Comparison of ENCODE assay signal across 1 cellular context in the genomic region with DNA sequence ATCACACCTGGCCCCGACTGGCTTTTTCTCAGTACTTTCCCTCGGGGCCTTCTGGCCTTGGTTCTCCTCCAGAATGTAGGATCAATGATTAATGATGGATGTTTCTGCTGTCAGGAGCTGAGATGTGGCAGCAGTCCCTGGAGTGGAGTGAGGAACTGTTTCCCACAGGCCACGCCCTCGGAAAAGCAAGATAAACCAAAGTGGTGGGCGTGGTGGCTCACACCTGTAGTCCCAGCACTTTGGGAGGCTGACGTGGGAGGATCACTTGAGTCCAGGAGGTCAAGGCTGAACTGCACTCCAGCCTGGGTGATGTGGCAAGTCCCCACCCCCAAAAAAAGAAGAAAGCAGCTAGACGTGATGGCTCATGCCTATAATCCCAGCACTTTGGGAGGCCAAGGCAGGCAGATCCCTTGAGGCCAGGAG.
TF ChIP-seq lines count a peak whose summit lies in the region.

No MANE protein-coding gene starts in this region.

TF ChIP-seq in HepG2, 621 proteins besides CTCF, POLR2A, EP300 and RAD21 (continued from another document and continues in another):
- no peak for TF ChIP-seq AFF4 (CRISPR knock-in tag; IDR thresholded peaks at IDR 0.05)
- TF ChIP-seq SP1 (IDR thresholded peaks at IDR 0.05) = no peak
- TF ChIP-seq SP1 (CRISPR knock-in tag; IDR thresholded peaks at IDR 0.05) = peak; percentile 40; the same call in 1 of the 2 replicates
- TF ChIP-seq MAFF (IDR thresholded peaks at IDR 0.05; ENCODE audit: low read depth, low read length) = no peak
- no peak for TF ChIP-seq SRSF4 (IDR thresholded peaks at IDR 0.05; ENCODE audit: low read depth, low read length, poor library complexity, severe bottlenecking)
- TF ChIP-seq NR2F6 (IDR thresholded peaks at IDR 0.05) = no peak
- TF ChIP-seq NR2F6 (CRISPR knock-in tag; IDR thresholded peaks at IDR 0.05) = peak; percentile 79
- TF ChIP-seq SRF (IDR thresholded peaks at IDR 0.05; ENCODE audit: low read depth, low read length) = no peak
- peak; percentile 35; the same call in 1 of the 2 replicates for TF ChIP-seq NR2C2 (CRISPR knock-in tag; IDR thresholded peaks at IDR 0.05; ENCODE audit: borderline replicate concordance)
- TF ChIP-seq ELF4 (CRISPR knock-in tag; IDR thresholded peaks at IDR 0.05; ENCODE audit: borderline replicate concordance) = no peak
- TF ChIP-seq CHD4 (IDR thresholded peaks at IDR 0.05; ENCODE audit: borderline replicate concordance, low read length) = no peak
- TF ChIP-seq ZNF34 (CRISPR knock-in tag; IDR thresholded peaks at IDR 0.05; ENCODE audit: borderline replicate concordance) = no peak
- no peak for TF ChIP-seq ZNF446 (CRISPR knock-in tag; IDR thresholded peaks at IDR 0.05)
- TF ChIP-seq ARID5B (CRISPR knock-in tag; IDR thresholded peaks at IDR 0.05) = 0 out of 2 replicates have a peak, but pooled peaks have one; percentile 17
- no peak for TF ChIP-seq CCAR2 (optimal IDR thresholded peaks at IDR 0.05; ENCODE audit: low read depth, low read length)
- no peak for TF ChIP-seq HMGA1 (CRISPR knock-in tag; conservative IDR thresholded peaks at IDR 0.05)
- TF ChIP-seq KLF11 (CRISPR knock-in tag; IDR thresholded peaks at IDR 0.05) = no peak
- no peak for TF ChIP-seq KMT2A (CRISPR knock-in tag; IDR thresholded peaks at IDR 0.05)
- no peak for TF ChIP-seq POLR2AphosphoS5 (IDR thresholded peaks at IDR 0.05; ENCODE audit: low read depth, low read length)
- TF ChIP-seq TMF1 (CRISPR knock-in tag; IDR thresholded peaks at IDR 0.05; ENCODE audit: low read depth) = no peak
- no peak for TF ChIP-seq ZBTB10 (CRISPR knock-in tag; IDR thresholded peaks at IDR 0.05; ENCODE audit: borderline replicate concordance)
- TF ChIP-seq SIN3A (IDR thresholded peaks at IDR 0.05; ENCODE audit: borderline replicate concordance, low read depth, low read length) = no peak
- TF ChIP-seq ZNF746 (CRISPR knock-in tag; IDR thresholded peaks at IDR 0.05) = no peak
- no peak for TF ChIP-seq SMYD3 (CRISPR knock-in tag; IDR thresholded peaks at IDR 0.05)
- TF ChIP-seq FOXC1 (CRISPR knock-in tag; IDR thresholded peaks at IDR 0.05; ENCODE audit: borderline replicate concordance) = no peak
- no peak for TF ChIP-seq XBP1 (CRISPR knock-in tag; IDR thresholded peaks at IDR 0.05)
- no peak for TF ChIP-seq ZNF256 (CRISPR knock-in tag; conservative IDR thresholded peaks at IDR 0.05)
- TF ChIP-seq ZNF598 (CRISPR knock-in tag; IDR thresholded peaks at IDR 0.05; ENCODE audit: borderline replicate concordance) = no peak
- TF ChIP-seq SCMH1 (CRISPR knock-in tag; IDR thresholded peaks at IDR 0.05; ENCODE audit: borderline replicate concordance) = no peak
- 0 out of 2 replicates have a peak, but pooled peaks have one; percentile 39 for TF ChIP-seq REPIN1 (CRISPR knock-in tag; IDR thresholded peaks at IDR 0.05; ENCODE audit: borderline replicate concordance, low read depth)
- TF ChIP-seq IRF9 (CRISPR knock-in tag; IDR thresholded peaks at IDR 0.05; ENCODE audit: borderline replicate concordance) = no peak
- TF ChIP-seq KDM5B (CRISPR knock-in tag; IDR thresholded peaks at IDR 0.05; ENCODE audit: borderline replicate concordance) = no peak
- TF ChIP-seq ZMYM3 (CRISPR knock-in tag; IDR thresholded peaks at IDR 0.05) = peak; percentile 90
- no peak for TF ChIP-seq ESRRA (CRISPR knock-in tag; IDR thresholded peaks at IDR 0.05; ENCODE audit: low read depth)
- no peak for TF ChIP-seq GFI1 (CRISPR knock-in tag; IDR thresholded peaks at IDR 0.05; ENCODE audit: borderline replicate concordance)
- TF ChIP-seq ZNF776 (CRISPR knock-in tag; IDR thresholded peaks at IDR 0.05) = no peak
- TF ChIP-seq, protein P1, sequence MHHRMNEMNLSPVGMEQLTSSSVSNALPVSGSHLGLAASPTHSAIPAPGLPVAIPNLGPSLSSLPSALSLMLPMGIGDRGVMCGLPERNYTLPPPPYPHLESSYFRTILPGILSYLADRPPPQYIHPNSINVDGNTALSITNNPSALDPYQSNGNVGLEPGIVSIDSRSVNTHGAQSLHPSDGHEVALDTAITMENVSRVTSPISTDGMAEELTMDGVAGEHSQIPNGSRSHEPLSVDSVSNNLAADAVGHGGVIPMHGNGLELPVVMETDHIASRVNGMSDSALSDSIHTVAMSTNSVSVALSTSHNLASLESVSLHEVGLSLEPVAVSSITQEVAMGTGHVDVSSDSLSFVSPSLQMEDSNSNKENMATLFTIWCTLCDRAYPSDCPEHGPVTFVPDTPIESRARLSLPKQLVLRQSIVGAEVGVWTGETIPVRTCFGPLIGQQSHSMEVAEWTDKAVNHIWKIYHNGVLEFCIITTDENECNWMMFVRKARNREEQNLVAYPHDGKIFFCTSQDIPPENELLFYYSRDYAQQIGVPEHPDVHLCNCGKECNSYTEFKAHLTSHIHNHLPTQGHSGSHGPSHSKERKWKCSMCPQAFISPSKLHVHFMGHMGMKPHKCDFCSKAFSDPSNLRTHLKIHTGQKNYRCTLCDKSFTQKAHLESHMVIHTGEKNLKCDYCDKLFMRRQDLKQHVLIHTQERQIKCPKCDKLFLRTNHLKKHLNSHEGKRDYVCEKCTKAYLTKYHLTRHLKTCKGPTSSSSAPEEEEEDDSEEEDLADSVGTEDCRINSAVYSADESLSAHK (CRISPR knock-in tag; IDR thresholded peaks at IDR 0.05; ENCODE audit: borderline replicate concordance) = no peak
- TF ChIP-seq ZSCAN9 (CRISPR knock-in tag; IDR thresholded peaks at IDR 0.05; ENCODE audit: borderline replicate concordance) = no peak
- no peak for TF ChIP-seq ZNF510 (CRISPR knock-in tag; IDR thresholded peaks at IDR 0.05; ENCODE audit: low read depth)
- peak; percentile 55; the same call in 1 of the 2 replicates for TF ChIP-seq HDAC2 (CRISPR knock-in tag; IDR thresholded peaks at IDR 0.05)
- no peak for TF ChIP-seq SOX13 (IDR thresholded peaks at IDR 0.05)
- TF ChIP-seq SOX13 (CRISPR knock-in tag; conservative IDR thresholded peaks at IDR 0.05 in 1 of 2, IDR thresholded peaks at IDR 0.05 in 1 of 2) = peak in 1 of 2 experiments; percentile 43; a peak in 2 of 4 replicates
- TF ChIP-seq CBX5 (CRISPR knock-in tag; IDR thresholded peaks at IDR 0.05; ENCODE audit: borderline replicate concordance) = no peak
- TF ChIP-seq HDAC6 (IDR thresholded peaks at IDR 0.05; ENCODE audit: low read depth, low read length) = no peak
- no peak for TF ChIP-seq ZNF235 (CRISPR knock-in tag; IDR thresholded peaks at IDR 0.05; ENCODE audit: borderline replicate concordance)
- TF ChIP-seq NBN (conservative IDR thresholded peaks at IDR 0.05) = no peak
- peak; percentile 89 for TF ChIP-seq ZNF770 (CRISPR knock-in tag; IDR thresholded peaks at IDR 0.05)
- TF ChIP-seq FOXK2 (IDR thresholded peaks at IDR 0.05) = no peak
- TF ChIP-seq ZBTB20 (CRISPR knock-in tag; IDR thresholded peaks at IDR 0.05; ENCODE audit: borderline replicate concordance, low read depth) = no peak
